Comparison of ENCODE assay signal across 15 cellular contexts in genomic region chr11:30774451-30774850, GRCh38.
DNase-seq lines count a peak whose midpoint lies in the region; ATAC-seq, FAIRE-seq and TF ChIP-seq lines count a peak whose summit lies in the region.
"Had no signal": no experiment of that assay in that cellular context is flagged by ENCODE, and none has a peak within 500 bp of the region (broad histone marks: within the 10 kb centered on the region; RNA-seq: fewer than 3 reads in every experiment).

No MANE protein-coding gene starts in this region.

- CTCF ChIA-PET in HepG2 (lab: Yijun Ruan, JAX; ENCODE audit: low intra/inter-chr PET ratio, low total read pairs) = no interaction called here

- H3K27ac ChIP-seq in HepG2 (ENCODE audit: extremely low read length, insufficient read depth, low read length) = no peak overlapping the region
- no peak overlapping the region for H3K27ac ChIP-seq in right lobe of liver
- no peak overlapping the region for H3K27ac ChIP-seq in neural progenitor cell
- no peak overlapping the region for H3K27ac ChIP-seq in esophagus muscularis mucosa (replicated peaks in 1 of 4)

- H3K4me1 ChIP-seq in HepG2 (ENCODE audit: insufficient read depth, low read length) = no peaks in the 10 kb centered on the region
- H3K4me1 ChIP-seq in right lobe of liver = no peaks in the 10 kb centered on the region
- peaks cover 21% of the 10 kb centered on the region for H3K4me1 ChIP-seq in neural progenitor cell
- peaks cover 0 to 22% (median 9%) of the 10 kb centered on the region in 4 donors for H3K4me1 ChIP-seq in esophagus muscularis mucosa

- H3K27me3 ChIP-seq in HepG2 (ENCODE audit: control insufficient read depth in 1 of 2, insufficient read depth in 2 of 2, low read length in 2 of 2) = no peaks in the 10 kb centered on the region
- H3K27me3 ChIP-seq in right lobe of liver = no peaks in the 10 kb centered on the region
- H3K27me3 ChIP-seq in neural progenitor cell = no peaks in the 10 kb centered on the region
- no peaks in the 10 kb centered on the region for H3K27me3 ChIP-seq in esophagus muscularis mucosa

- H3K36me3 Mint-ChIP-seq in neural progenitor cell = no peaks in the 10 kb centered on the region
- H3K36me3 Mint-ChIP-seq in activated naive CD8-positive, alpha-beta T cell treated with anti-CD3 and anti-CD28 coated beads, Interleukin-2, amount 50 U/mL, for 24 hours (ENCODE audit: low read depth) = no peaks in the 10 kb centered on the region
- H3K36me3 Mint-ChIP-seq: CD14-positive monocyte had no signal

- no peaks in the 10 kb centered on the region for H3K27me3 Mint-ChIP-seq in neural progenitor cell (ENCODE audit: insufficient read depth, low read depth)
- H3K27me3 Mint-ChIP-seq in activated naive CD8-positive, alpha-beta T cell treated with anti-CD3 and anti-CD28 coated beads, Interleukin-2, amount 50 U/mL, for 24 hours = peaks cover 4% of the 10 kb centered on the region

- TF ChIP-seq POLR2A in HepG2 (IDR thresholded peaks at IDR 0.05; ENCODE audit: insufficient read depth in 1 of 2, low read depth in 2 of 2, low read length in 2 of 2) (no peak), right lobe of liver (IDR thresholded peaks at IDR 0.05) (no peak), esophagus muscularis mucosa (IDR thresholded peaks at IDR 0.05; ENCODE audit: low read depth) (no peak)

- H4K20me1 ChIP-seq in HepG2 (ENCODE audit: insufficient read depth, low read length) = no peaks in the 10 kb centered on the region
- H4K20me1 ChIP-seq in neural progenitor cell (ENCODE audit: low read depth) = no peaks in the 10 kb centered on the region

- H3K9me3 Mint-ChIP-seq in neural progenitor cell = no peaks in the 10 kb centered on the region
- peaks cover 4% of the 10 kb centered on the region for H3K9me3 Mint-ChIP-seq in activated naive CD8-positive, alpha-beta T cell treated with anti-CD3 and anti-CD28 coated beads, Interleukin-2, amount 50 U/mL, for 24 hours

- no peak overlapping the region for H3K27ac Mint-ChIP-seq in neural progenitor cell
- H3K27ac Mint-ChIP-seq in activated naive CD8-positive, alpha-beta T cell treated with anti-CD3 and anti-CD28 coated beads, Interleukin-2, amount 50 U/mL, for 24 hours = no peak overlapping the region
- H3K27ac Mint-ChIP-seq: CD14-positive monocyte had no signal

- H3K4me2 ChIP-seq in HepG2 (ENCODE audit: low read depth, low read length) (no peak overlapping the region), neural progenitor cell (peak overlapping the region; percentile 68)

- FAIRE-seq in HepG2 (lab: Jason Lieb, UNC) = no peak
- FAIRE-seq: HTR-8/SVneo, K562 had no signal

- no TSS peak for BruUV-seq in HepG2 (replicated peaks; lab: Mats Ljungman, UMichigan)

- H3K9me3 ChIP-seq in HepG2 (ENCODE audit: low read length) = no peaks in the 10 kb centered on the region
- no peaks in the 10 kb centered on the region for H3K9me3 ChIP-seq in right lobe of liver
- no peaks in the 10 kb centered on the region for H3K9me3 ChIP-seq in neural progenitor cell (ENCODE audit: low read depth)
- no peaks in the 10 kb centered on the region for H3K9me3 ChIP-seq in esophagus muscularis mucosa

- no peak overlapping the region for H3K4me3 Mint-ChIP-seq in neural progenitor cell
- no peak overlapping the region for H3K4me3 Mint-ChIP-seq in activated naive CD8-positive, alpha-beta T cell treated with anti-CD3 and anti-CD28 coated beads, Interleukin-2, amount 50 U/mL, for 24 hours
- H3K4me3 Mint-ChIP-seq: CD14-positive monocyte had no signal

- no peak for TF ChIP-seq CTCF in HepG2 (CRISPR knock-in tag; IDR thresholded peaks at IDR 0.05)
- no peak for TF ChIP-seq CTCF in right lobe of liver (IDR thresholded peaks at IDR 0.05)
- TF ChIP-seq CTCF in neural progenitor cell (IDR thresholded peaks at IDR 0.05) = no peak
- TF ChIP-seq CTCF in esophagus muscularis mucosa (IDR thresholded peaks at IDR 0.05) = no peak

- WGBS in HepG2 (ENCODE audit: low lambda C conversion rate) = 6% methylated on average over 2 of the region's 2 CpGs
- WGBS in right lobe of liver (ENCODE audit: insufficient coverage, low coverage, low lambda C conversion rate, missing lambda C conversion rate) = 43% methylated on average over 2 of the region's 2 CpGs
- WGBS in esophagus muscularis mucosa = 44% methylated on average over 2 of the region's 2 CpGs

- H2AFZ ChIP-seq in HepG2 (ENCODE audit: low read length) = no peak overlapping the region
- peak overlapping the region; percentile 81 for H2AFZ ChIP-seq in neural progenitor cell (replicated peaks)

- H3K4me1 Mint-ChIP-seq in neural progenitor cell = peaks cover 24% of the 10 kb centered on the region
- H3K4me1 Mint-ChIP-seq in activated naive CD8-positive, alpha-beta T cell treated with anti-CD3 and anti-CD28 coated beads, Interleukin-2, amount 50 U/mL, for 24 hours = no peaks in the 10 kb centered on the region
- H3K4me1 Mint-ChIP-seq: CD14-positive monocyte had no signal

- H3K36me3 ChIP-seq in HepG2 (replicated peaks in 1 of 2; ENCODE audit: control insufficient read depth in 1 of 2, insufficient read depth in 2 of 2, low read length in 2 of 2) (no peaks in the 10 kb centered on the region), right lobe of liver (no peaks in the 10 kb centered on the region), neural progenitor cell (no peaks in the 10 kb centered on the region), esophagus muscularis mucosa (no peaks in the 10 kb centered on the region)

- H3F3A ChIP-seq in neural progenitor cell (ENCODE audit: low read depth) = no peaks in the 10 kb centered on the region

- ATAC-seq in HepG2 = no peak
- ATAC-seq in right lobe of liver = no peak
- no peak for ATAC-seq in GM21515 (IDR thresholded peaks at IDR 0.05; ENCODE audit: unreplicated experiment)
- no peak for ATAC-seq in activated naive CD8-positive, alpha-beta T cell treated with anti-CD3 and anti-CD28 coated beads, Interleukin-2, amount 50 U/mL, for 24 hours
- ATAC-seq: K562 had no signal

- TF ChIP-seq EP300 in HepG2 (IDR thresholded peaks at IDR 0.05; ENCODE audit: low read depth in 2 of 2, low read length in 2 of 2) (no peak), HepG2 (CRISPR knock-in tag; IDR thresholded peaks at IDR 0.05; ENCODE audit: borderline replicate concordance) (no peak), esophagus muscularis mucosa (IDR thresholded peaks at IDR 0.05) (no peak)

- no peak for DNase-seq in HepG2 (ENCODE audit: low spot score)
- DNase-seq in right lobe of liver = no peak
- peak; percentile 37 for DNase-seq in iPS-NIHi11 (ENCODE audit: low spot score)
- peak; percentile 73 for DNase-seq in neural progenitor cell (ENCODE audit: low spot score)
- no peak for DNase-seq in activated naive CD8-positive, alpha-beta T cell treated with anti-CD3 and anti-CD28 coated beads, Interleukin-2, amount 50 U/mL, for 24 hours
- DNase-seq in esophagus muscularis mucosa (ENCODE audit: extremely low spot score) = no peak
- no peak for DNase-seq in activated CD4-positive, alpha-beta T cell treated with anti-CD3 and anti-CD28 coated beads, Interleukin-2, amount 50 U/mL, for 4 hours
- DNase-seq: 8988T, NCI-H146, NCI-H2227 treated with DMSO at 0.1 percent for 48 hours, NCI-H524 treated with DMSO at 0.1 percent for 48 hours had no signal

- no peaks in the 10 kb centered on the region for H3K79me2 ChIP-seq in HepG2 (ENCODE audit: insufficient read depth, low read length)
- no peaks in the 10 kb centered on the region for H3K79me2 ChIP-seq in neural progenitor cell (ENCODE audit: low read depth)

- POLR2A ChIA-PET in HepG2 (lab: Yijun Ruan, JAX) = no interaction called here

- no peak for TF ChIP-seq RAD21 in HepG2 (CRISPR knock-in tag; IDR thresholded peaks at IDR 0.05)

- no peak overlapping the region for H3K9ac ChIP-seq in HepG2 (ENCODE audit: insufficient read depth, low read depth, low read length)
- H3K9ac ChIP-seq in neural progenitor cell = no peak overlapping the region

- intact Hi-C loops in HepG2 (cut with micrococcal nuclease; ENCODE audit: unreplicated experiment) (no loop called here), right lobe of liver (cut with DNase I) (no loop called here), esophagus muscularis mucosa (cut with DNase I) (no loop called here)

- H3K4me3 ChIP-seq in HepG2 (replicated peaks in 1 of 3; ENCODE audit: insufficient read depth in 1 of 3, low read depth in 2 of 3, low read length in 3 of 3) (no peak overlapping the region), right lobe of liver (no peak overlapping the region), neural progenitor cell (peak overlapping the region; percentile 6), esophagus muscularis mucosa (no peak overlapping the region)
- H3K4me3 ChIP-seq: K562 had no signal

- in situ Hi-C loops in HepG2 (cut with HindIII; ENCODE audit: extremely low pct_ligation_motif_present, low pct_unique_long_range_greater_than_20kb) = no loop called here

TF ChIP-seq in HepG2, 621 proteins besides CTCF, POLR2A, EP300 and RAD21:
- peak; percentile 40; the same call in 1 of the 2 replicates for TF ChIP-seq ZNF652 (CRISPR knock-in tag; IDR thresholded peaks at IDR 0.05; ENCODE audit: borderline replicate concordance, low read depth)
- no peak for TF ChIP-seq ZNF34 (CRISPR knock-in tag; IDR thresholded peaks at IDR 0.05; ENCODE audit: borderline replicate concordance)
TF ChIP-seq in HepG2: peak in this region for 1.

Comparison
In these comparisons a context has a peak if more than half of its experiments do, and no peak if none do; other contexts are left out.
1. DNase-seq: peak in iPS-NIHi11 (single experiment) and neural progenitor cell (single experiment); none in HepG2 (single experiment), right lobe of liver (0 of 3), activated naive CD8-positive, alpha-beta T cell treated with anti-CD3 and anti-CD28 coated beads, Interleukin-2, amount 50 U/mL, for 24 hours (single experiment), esophagus muscularis mucosa (single experiment) and activated CD4-positive, alpha-beta T cell treated with anti-CD3 and anti-CD28 coated beads, Interleukin-2, amount 50 U/mL, for 4 hours (0 of 2).